ENCODE assay signal across 1 cellular context in genomic region chr20:25676164-25676809, GRCh38.
TF ChIP-seq lines count a peak whose summit lies in the region.

No MANE protein-coding gene starts in this region.

TF ChIP-seq in HCT116, 20 proteins besides CTCF, POLR2A, EP300 and RAD21 (continued from another document):
- TF ChIP-seq ZNF274 (IDR thresholded peaks at IDR 0.05; ENCODE audit: low read depth, low read length): no peak
- TF ChIP-seq SIN3A (IDR thresholded peaks at IDR 0.05; ENCODE audit: low read depth): no peak
- TF ChIP-seq EGR1 (IDR thresholded peaks at IDR 0.05; ENCODE audit: low read depth): no peak
- TF ChIP-seq POLR2AphosphoS5 (IDR thresholded peaks at IDR 0.05; ENCODE audit: low read depth, low read length): no peak
- TF ChIP-seq ELF1 (IDR thresholded peaks at IDR 0.05; ENCODE audit: borderline replicate concordance, low read depth): no peak
- TF ChIP-seq JUND (IDR thresholded peaks at IDR 0.05): no peak
- no peak for TF ChIP-seq TCF7L2 (IDR thresholded peaks at IDR 0.05; ENCODE audit: borderline replicate concordance, extremely low read depth, insufficient read depth, insufficient read length)
- no peak for TF ChIP-seq CBX3 (IDR thresholded peaks at IDR 0.05; ENCODE audit: low read depth)
